Comparison of ENCODE assay signal across 17 cellular contexts in the genomic region with DNA sequence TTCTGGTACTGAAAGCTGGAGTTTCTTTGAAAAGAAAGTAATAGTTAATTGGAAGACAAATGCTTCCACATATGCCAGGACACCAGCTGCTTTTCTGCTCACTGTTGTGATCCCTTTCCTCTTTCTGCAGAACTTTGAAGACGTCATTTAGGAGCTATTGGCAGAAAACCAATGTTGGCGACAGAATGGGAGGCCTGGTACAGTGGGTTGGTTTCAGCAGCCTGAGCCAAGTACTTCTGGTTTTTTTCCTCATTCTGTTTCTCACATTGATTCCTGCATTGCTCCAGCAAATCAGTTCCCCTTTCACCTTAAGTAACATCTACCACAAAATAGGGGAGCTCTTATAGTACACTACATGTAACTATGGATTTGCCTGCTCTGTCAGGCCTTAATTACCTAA.
DNase-seq lines count a peak whose midpoint lies in the region; ATAC-seq and TF ChIP-seq lines count a peak whose summit lies in the region.
"Had no signal": no experiment of that assay in that cellular context is flagged by ENCODE, and none has a peak within 500 bp of the region (broad histone marks: within the 10 kb centered on the region; RNA-seq: fewer than 3 reads in every experiment).

No MANE protein-coding gene starts in this region.

- H3K9me3 Mint-ChIP-seq in brain (no peaks in the 10 kb centered on the region), T-cell (no peaks in the 10 kb centered on the region), endodermal cell (no peaks in the 10 kb centered on the region)
- no peaks in the 10 kb centered on the region for H3K9me3 Mint-ChIP-seq in CD4-positive, alpha-beta T cell
- H3K9me3 Mint-ChIP-seq: CD4-positive, alpha-beta memory T cell; stimulated activated naive CD8-positive, alpha-beta T cell treated with anti-CD3 and anti-CD28 coated beads, Interleukin-15, amount 100 ng/mL, for 72 hours had no signal

- TF ChIP-seq POLR2A in sigmoid colon (IDR thresholded peaks at IDR 0.05): no peak

- peak in 1 of 4 donors; percentile 27 for TF ChIP-seq EP300 in sigmoid colon (IDR thresholded peaks at IDR 0.05)

- POLR2A ChIA-PET in T-cell (lab: Charles Lee): no interaction called here
- POLR2A ChIA-PET in CD4-positive, alpha-beta T cell (lab: Charles Lee): no interaction called here

- DNase-seq in LHCN-M2 (ENCODE audit: low read depth) (peak; percentile 26), hippocampal formation (lab: John Stamatoyannopoulos, UW) (peak; percentile 45 to 89), sigmoid colon (peak; percentile 66), T-cell (no peak), endodermal cell (no peak), D341Med (ENCODE audit: low spot score) (no peak)
- no peak for DNase-seq in CD4-positive, alpha-beta T cell
- DNase-seq: activated CD4-positive, alpha-beta T cell treated with anti-CD3 and anti-CD28 coated beads, Interleukin-2, amount 50 U/mL, for 48 hours; activated gamma-delta T cell; CD4-positive, alpha-beta memory T cell; KG1; NCI-H2107; Peyer's patch; stimulated activated CD4-positive, alpha-beta T cell treated with anti-CD3 and anti-CD28 coated beads, Interleukin-4, amount 100 ng/mL, for 4 hours; stimulated activated naive CD8-positive, alpha-beta T cell treated with anti-CD3 and anti-CD28 coated beads, Interleukin-15, amount 100 ng/mL, for 72 hours; T-helper 2 cell had no signal

- TF ChIP-seq CTCF in brain (conservative IDR thresholded peaks at IDR 0.05): no peak
- no peak for TF ChIP-seq CTCF in sigmoid colon (IDR thresholded peaks at IDR 0.05)
- TF ChIP-seq CTCF in endodermal cell (conservative IDR thresholded peaks at IDR 0.05): no peak
- TF ChIP-seq CTCF in CD4-positive, alpha-beta T cell (IDR thresholded peaks at IDR 0.05): no peak

- H3K27me3 Mint-ChIP-seq in brain (no peaks in the 10 kb centered on the region), T-cell (peaks cover 6 to 16% of the 10 kb centered on the region in 2 donors), endodermal cell (ENCODE audit: insufficient read depth) (peaks cover 58% of the 10 kb centered on the region)
- H3K27me3 Mint-ChIP-seq in CD4-positive, alpha-beta T cell: peaks cover 17% of the 10 kb centered on the region
- H3K27me3 Mint-ChIP-seq: stimulated activated naive CD8-positive, alpha-beta T cell treated with anti-CD3 and anti-CD28 coated beads, Interleukin-15, amount 100 ng/mL, for 72 hours had no signal

- H3K4me3 Mint-ChIP-seq in brain (peak overlapping the region in 1 of 5 experiments; percentile 38), T-cell (no peak overlapping the region), endodermal cell (no peak overlapping the region)
- H3K4me3 Mint-ChIP-seq in CD4-positive, alpha-beta T cell: no peak overlapping the region
- H3K4me3 Mint-ChIP-seq: CD4-positive, alpha-beta memory T cell; stimulated activated naive CD8-positive, alpha-beta T cell treated with anti-CD3 and anti-CD28 coated beads, Interleukin-15, amount 100 ng/mL, for 72 hours had no signal

- H3K27ac Mint-ChIP-seq in brain (peak overlapping the region in 4 of 5 experiments; percentile 86 to 95 (median 90)), T-cell (no peak overlapping the region), endodermal cell (no peak overlapping the region)
- H3K27ac Mint-ChIP-seq in CD4-positive, alpha-beta T cell: no peak overlapping the region
- H3K27ac Mint-ChIP-seq: stimulated activated naive CD8-positive, alpha-beta T cell treated with anti-CD3 and anti-CD28 coated beads, Interleukin-15, amount 100 ng/mL, for 72 hours had no signal

- H3K4me1 ChIP-seq in sigmoid colon: peaks cover 0 to 17% (median 4%) of the 10 kb centered on the region in 4 donors
- H3K4me1 ChIP-seq in endodermal cell (ENCODE audit: control insufficient read depth, insufficient read depth, low read length): peaks cover 4% of the 10 kb centered on the region
- H3K4me1 ChIP-seq: Peyer's patch had no signal

- H3K36me3 ChIP-seq in sigmoid colon (no peaks in the 10 kb centered on the region), endodermal cell (ENCODE audit: control insufficient read depth, insufficient read depth, low read length) (no peaks in the 10 kb centered on the region)
- H3K36me3 ChIP-seq: Peyer's patch had no signal

- H3K27me3 ChIP-seq in sigmoid colon (no peaks in the 10 kb centered on the region), endodermal cell (ENCODE audit: control insufficient read depth, insufficient read depth, low read length, poor library complexity, severe bottlenecking) (peaks cover 67% of the 10 kb centered on the region)
- no peaks in the 10 kb centered on the region for H3K27me3 ChIP-seq in CD4-positive, alpha-beta T cell (ENCODE audit: control insufficient read depth, insufficient read depth, low read length)
- H3K27me3 ChIP-seq: Peyer's patch had no signal

- intact Hi-C loops in sigmoid colon (cut with DNase I): no loop called here
- intact Hi-C loops in CD4-positive, alpha-beta T cell (cut with DNase I, micrococcal nuclease): no loop called here

- ATAC-seq in T-cell (replicated peaks in 1 of 4): no peak
- ATAC-seq in CD4-positive, alpha-beta T cell (ENCODE audit: poor library complexity): no peak
- ATAC-seq: stimulated activated naive CD8-positive, alpha-beta T cell treated with anti-CD3 and anti-CD28 coated beads, Interleukin-15, amount 100 ng/mL, for 72 hours had no signal

- no peak overlapping the region for H3K9ac ChIP-seq in endodermal cell (ENCODE audit: extremely low read depth, low read length, poor library complexity, severe bottlenecking)

- CTCF ChIA-PET in T-cell (lab: Charles Lee): no interaction called here
- CTCF ChIA-PET in CD4-positive, alpha-beta T cell (lab: Charles Lee): no interaction called here

- H3K27ac ChIP-seq in sigmoid colon (peak overlapping the region; percentile 33 to 71 (median 56)), endodermal cell (ENCODE audit: low read depth, low read length) (no peak overlapping the region)
- no peak overlapping the region for H3K27ac ChIP-seq in CD4-positive, alpha-beta T cell (ENCODE audit: low read depth, low read length)

- H3K9me3 ChIP-seq in sigmoid colon (no peaks in the 10 kb centered on the region), endodermal cell (ENCODE audit: control insufficient read depth, low read length) (no peaks in the 10 kb centered on the region)
- H3K9me3 ChIP-seq in CD4-positive, alpha-beta T cell (ENCODE audit: control insufficient read depth, low read length): no peaks in the 10 kb centered on the region
- H3K9me3 ChIP-seq: Peyer's patch had no signal

- H3K36me3 Mint-ChIP-seq in brain: peaks cover 21% of the 10 kb centered on the region
- H3K36me3 Mint-ChIP-seq in T-cell: no peaks in the 10 kb centered on the region
- H3K36me3 Mint-ChIP-seq in endodermal cell (ENCODE audit: low read depth): peaks cover 2% of the 10 kb centered on the region
- H3K36me3 Mint-ChIP-seq in CD4-positive, alpha-beta T cell (ENCODE audit: low read depth): no peaks in the 10 kb centered on the region
- H3K36me3 Mint-ChIP-seq: CD4-positive, alpha-beta memory T cell had no signal

- 48 to 62% methylated on average over 2 of the region's 2 CpGs for WGBS in sigmoid colon, 2 donors
- WGBS in endodermal cell (ENCODE audit: insufficient coverage in 1 of 2, insufficient read length in 1 of 2), 2 experiments: 93% methylated on average over 2 of the region's 2 CpGs; no CpG with 5 or more reads in 1 of the 2 experiments

- no peak overlapping the region for H3K4me3 ChIP-seq in sigmoid colon
- H3K4me3 ChIP-seq in endodermal cell (ENCODE audit: low read length): no peak overlapping the region
- H3K4me3 ChIP-seq: Peyer's patch had no signal

- H3K4me1 Mint-ChIP-seq in brain: peaks cover 17% of the 10 kb centered on the region
- H3K4me1 Mint-ChIP-seq in T-cell: no peaks in the 10 kb centered on the region
- peaks cover 10% of the 10 kb centered on the region for H3K4me1 Mint-ChIP-seq in endodermal cell
- no peaks in the 10 kb centered on the region for H3K4me1 Mint-ChIP-seq in CD4-positive, alpha-beta T cell (ENCODE audit: low read depth)
- H3K4me1 Mint-ChIP-seq: CD4-positive, alpha-beta memory T cell; stimulated activated naive CD8-positive, alpha-beta T cell treated with anti-CD3 and anti-CD28 coated beads, Interleukin-15, amount 100 ng/mL, for 72 hours had no signal

Comparison
In these comparisons a context has a peak if more than half of its experiments do, and no peak if none do; other contexts are left out.
1. DNase-seq: peak in LHCN-M2 (single experiment), hippocampal formation (2 of 2) and sigmoid colon (single experiment); none in T-cell (0 of 34), endodermal cell (single experiment), CD4-positive, alpha-beta T cell (0 of 10) and D341Med (single experiment).
2. H3K27ac Mint-ChIP-seq: peak in brain (4 of 5); none in T-cell (0 of 2), endodermal cell (single experiment) and CD4-positive, alpha-beta T cell (single experiment).
3. H3K27ac ChIP-seq: peak in sigmoid colon (4 of 4); none in endodermal cell (single experiment) and CD4-positive, alpha-beta T cell (single experiment).